In the genomic region with DNA sequence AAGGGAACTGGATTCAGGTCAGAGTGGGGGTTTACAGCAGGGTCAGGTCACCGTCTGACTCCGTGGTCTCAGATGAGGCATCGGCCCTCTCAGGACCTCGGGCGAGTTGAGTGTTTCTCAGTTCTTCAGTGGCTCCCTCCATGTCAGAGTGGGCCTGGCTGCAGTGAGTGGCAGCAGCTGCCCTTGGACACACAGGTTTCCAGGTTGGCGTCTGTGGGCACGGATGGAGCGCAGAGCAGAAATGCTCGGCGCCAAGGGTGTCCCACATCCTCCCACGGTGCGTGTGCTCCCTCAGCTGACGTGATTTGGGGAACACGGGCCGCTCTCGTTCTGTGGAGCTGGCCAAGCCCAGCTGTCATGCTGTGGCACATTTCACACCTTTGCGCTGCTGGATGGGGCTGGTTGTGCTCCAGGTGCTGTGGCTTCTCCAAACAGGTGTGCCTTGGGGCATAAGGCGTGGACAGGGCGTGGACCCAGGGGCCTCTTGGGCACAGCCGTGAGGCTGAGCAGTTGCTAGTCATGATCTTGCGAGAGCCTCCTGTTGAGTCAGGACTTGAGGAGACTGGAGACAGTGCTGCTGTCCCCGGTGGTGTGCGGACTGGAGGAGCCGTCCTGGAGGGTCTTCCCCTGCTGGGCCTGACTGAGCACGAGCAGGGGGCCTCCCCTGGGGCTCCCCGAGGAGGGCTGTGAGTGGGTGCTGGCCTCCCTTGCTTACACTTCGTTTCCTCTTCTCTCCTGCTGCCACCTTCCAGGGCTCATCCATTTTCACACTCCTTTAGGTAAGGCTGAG, we compare ENCODE assay signal across 14 cellular contexts. TPM values are rescaled to one million over a fixed set of nuclear protein-coding genes. Genes with fewer than 3 reads are reported as not detected.
DNase-seq lines count a peak whose midpoint lies in the region; ATAC-seq and TF ChIP-seq lines count a peak whose summit lies in the region.
"Had no signal": no experiment of that assay in that cellular context is flagged by ENCODE, and none has a peak within 500 bp of the region (broad histone marks: within the 10 kb centered on the region; RNA-seq: fewer than 3 reads in every experiment).

No MANE protein-coding gene starts in this region.

- H3K36me3 ChIP-seq in NT2/D1 (ENCODE audit: insufficient read depth, insufficient read length, low read length) = peaks cover 91% of the 10 kb centered on the region
- H3K36me3 ChIP-seq: WERI-Rb-1 had no signal

- H3K27me3 ChIP-seq in NT2/D1 (ENCODE audit: insufficient read depth, insufficient read length) = no peaks in the 10 kb centered on the region

- TF ChIP-seq CTCF in C4-2B (conservative IDR thresholded peaks at IDR 0.05) (no peak), chondrocyte (IDR thresholded peaks at IDR 0.05) (no peak)

- H3K36me3 Mint-ChIP-seq in chondrocyte (ENCODE audit: low read depth) = peaks cover 19% of the 10 kb centered on the region

- no peaks in the 10 kb centered on the region for H3K9me3 Mint-ChIP-seq in chondrocyte (ENCODE audit: low read depth)

- no peaks in the 10 kb centered on the region for H3K27me3 Mint-ChIP-seq in chondrocyte (ENCODE audit: low read depth)

- H3K27ac Mint-ChIP-seq in chondrocyte (ENCODE audit: unreplicated experiment) = no peak overlapping the region

- no peak overlapping the region for H3K4me3 ChIP-seq in NT2/D1 (ENCODE audit: insufficient read length, low read depth)

- no peaks in the 10 kb centered on the region for H3K4me1 Mint-ChIP-seq in chondrocyte (ENCODE audit: low read depth)

- H3K27ac ChIP-seq in C4-2B = peak overlapping the region; percentile 47
- H3K27ac ChIP-seq: WERI-Rb-1 had no signal

- peak overlapping the region; percentile 21 for H3K9ac ChIP-seq in NT2/D1 (ENCODE audit: insufficient read length, low read depth)

- no peak overlapping the region for H3K4me3 Mint-ChIP-seq in chondrocyte (ENCODE audit: unreplicated experiment)

- peaks cover 8% of the 10 kb centered on the region for H3K4me1 ChIP-seq in NT2/D1 (ENCODE audit: insufficient read depth, insufficient read length)

- H3K9me3 ChIP-seq in NT2/D1 (ENCODE audit: insufficient read depth, low read length) = no peaks in the 10 kb centered on the region

- DNase-seq in NT2/D1 (ENCODE audit: low read depth, low spot score) (no peak), left colon (no peak), NCI-H774 (lab: John Stamatoyannopoulos, UW) (no peak), chondrocyte (ENCODE audit: low spot score) (no peak)
- DNase-seq: activated naive CD4-positive, alpha-beta T cell treated with Interleukin-2 at 50 U/mL for 16 hours; DMS 273 treated with DMSO at 0.1 percent for 48 hours; KG1; NCI-H1105 treated with DMSO at 0.1 percent for 48 hours; NCI-H2227 treated with DMSO at 0.1 percent for 48 hours; WERI-Rb-1 had no signal

- peak; percentile 57 for ATAC-seq in left colon
- no peak for ATAC-seq in GM18519 (IDR thresholded peaks at IDR 0.05; ENCODE audit: low FRiP score, unreplicated experiment)

- intact Hi-C loops in left colon (cut with DNase I, micrococcal nuclease) = no loop called here

RNA-seq across cellular contexts. Expression of a gene that starts 9.5 kb away (rescaled TPM):
- 10 to 100 TPM; 55.3 to 79.4 TPM for total RNA-seq in left colon
- total RNA-seq in chondrocyte = 44.2 to 46.6 TPM (median 45.1 TPM) in 3 replicates

RNA-seq across cellular contexts. Expression of a gene that starts 20.4 kb away (rescaled TPM):
- total RNA-seq in left colon (10 to 100 TPM; 49.5 to 58.5 TPM), chondrocyte (102 to 141 TPM (median 138 TPM) in 3 replicates)

RNA-seq across cellular contexts. Expression of a gene that starts 24.2 kb away (rescaled TPM):
- not detected for total RNA-seq in left colon
- total RNA-seq in chondrocyte = not detected in 3 replicates
- total RNA-seq: glomerular endothelial cell, mucosa of gallbladder had no signal

RNA-seq across cellular contexts. Expression of a gene that starts 54.4 kb away (rescaled TPM):
- total RNA-seq in left colon (1 to 10 TPM; 3.0 to 5.6 TPM), chondrocyte (5.9 to 8.3 TPM (median 6.0 TPM) in 3 replicates)
